In the genomic region with DNA sequence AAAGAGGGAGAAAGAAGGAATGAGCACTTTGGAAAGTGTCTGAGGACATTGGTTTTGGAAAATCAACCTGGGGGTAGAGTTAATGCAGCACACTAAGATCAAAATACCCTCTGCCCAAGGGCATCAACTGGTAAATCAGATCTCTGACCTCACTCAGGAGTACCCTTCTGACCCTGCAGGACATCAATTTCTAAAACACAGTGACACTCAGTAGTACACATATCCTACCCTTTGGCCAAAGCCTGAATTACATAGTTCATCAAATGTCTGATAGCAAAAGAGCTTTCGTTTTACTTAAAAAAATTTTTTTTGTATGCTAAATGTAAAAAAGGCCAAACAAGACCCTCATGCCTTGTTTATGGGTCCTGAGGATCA, we compare ENCODE assay signal across 1 cellular context.
TF ChIP-seq lines count a peak whose summit lies in the region.

No MANE protein-coding gene starts in this region.

TF ChIP-seq in GM23338, 12 proteins besides CTCF, POLR2A, EP300 and RAD21 (continued from another document):
- TF ChIP-seq NANOG (IDR thresholded peaks at IDR 0.05; ENCODE audit: borderline replicate concordance): no peak
- TF ChIP-seq POLR2AphosphoS5 (IDR thresholded peaks at IDR 0.05; ENCODE audit: low read depth): no peak
